2 cellular contexts compared by ENCODE assay signal in the genomic region with DNA sequence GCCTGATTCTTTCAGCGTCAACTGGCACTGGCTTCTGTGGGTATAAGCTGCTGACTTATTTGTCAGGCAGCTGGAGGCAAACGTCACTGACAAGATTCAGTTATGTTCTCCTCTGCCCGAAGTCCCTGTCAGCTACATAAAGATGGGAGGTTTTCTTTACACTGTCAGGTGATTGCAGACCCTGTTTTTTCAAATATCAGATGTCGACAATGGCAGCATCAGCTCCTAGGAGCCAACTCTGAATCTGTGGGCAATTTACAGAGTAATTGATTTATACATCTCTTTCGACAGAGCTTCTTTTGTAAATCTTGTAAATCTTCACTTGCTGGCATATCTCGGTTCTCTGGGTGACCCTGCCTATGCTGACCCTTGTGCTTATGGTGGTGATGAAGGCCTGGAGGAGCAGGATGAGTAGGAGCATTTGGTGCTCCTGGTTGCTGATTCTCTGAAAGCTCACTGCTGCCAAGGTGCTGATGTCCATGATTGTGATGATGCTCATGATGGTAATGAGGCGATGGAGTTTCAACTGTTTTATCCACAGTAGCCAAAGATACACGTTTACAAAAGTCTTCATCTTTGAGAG.
A peak's percentile ranks its signal among the peaks of the same experiment; 100 is the strongest.
TF ChIP-seq lines count a peak whose summit lies in the region.

No MANE protein-coding gene starts in this region.

TF ChIP-seq in HepG2, 621 proteins besides CTCF, POLR2A, EP300 and RAD21 (continues in another document):
- TF ChIP-seq SATB2 (CRISPR knock-in tag; IDR thresholded peaks at IDR 0.05) (0 out of 2 replicates have a peak, but pooled peaks have one; percentile 15), PAF1 (CRISPR knock-in tag; IDR thresholded peaks at IDR 0.05) (peak; percentile 95), RFXANK (CRISPR knock-in tag; IDR thresholded peaks at IDR 0.05) (no peak), SAFB2 (CRISPR knock-in tag; IDR thresholded peaks at IDR 0.05; ENCODE audit: borderline replicate concordance, low read depth) (peak; percentile 90), RFXAP (CRISPR knock-in tag; IDR thresholded peaks at IDR 0.05; ENCODE audit: borderline replicate concordance) (0 out of 2 replicates have a peak, but pooled peaks have one; percentile 22), POLR2G (IDR thresholded peaks at IDR 0.05; ENCODE audit: low read depth, low read length) (peak; percentile 66; the same call in 1 of the 2 replicates), PHF5A (CRISPR knock-in tag; IDR thresholded peaks at IDR 0.05; ENCODE audit: low read depth, unreplicated experiment) (peak; percentile 2), SMYD3 (CRISPR knock-in tag; IDR thresholded peaks at IDR 0.05) (0 out of 2 replicates have a peak, but pooled peaks have one; percentile 69), RBM22 (optimal IDR thresholded peaks at IDR 0.05; ENCODE audit: low read length) (peak; percentile 97), WIZ (CRISPR knock-in tag; IDR thresholded peaks at IDR 0.05) (0 out of 2 replicates have a peak, but pooled peaks have one; percentile 31), KLF15 (CRISPR knock-in tag; IDR thresholded peaks at IDR 0.05; ENCODE audit: borderline replicate concordance) (peak; percentile 63; the same call in 1 of the 2 replicates), ZNF816 (CRISPR knock-in tag; IDR thresholded peaks at IDR 0.05; ENCODE audit: borderline replicate concordance) (peak; percentile 66; the same call in 1 of the 2 replicates), POLR2AphosphoS5 (IDR thresholded peaks at IDR 0.05; ENCODE audit: low read depth, low read length) (peak; percentile 72), NKX3-1 (CRISPR knock-in tag; IDR thresholded peaks at IDR 0.05) (0 out of 2 replicates have a peak, but pooled peaks have one; percentile 28), MED1 (CRISPR knock-in tag; IDR thresholded peaks at IDR 0.05) (peak; percentile 49; the same call in 1 of the 2 replicates), HOXA9 (CRISPR knock-in tag; IDR thresholded peaks at IDR 0.05; ENCODE audit: borderline replicate concordance) (0 out of 2 replicates have a peak, but pooled peaks have one; percentile 58), POLR2AphosphoS2 (IDR thresholded peaks at IDR 0.05; ENCODE audit: low read depth, low read length) (peak; percentile 44; the same call in 1 of the 2 replicates), ZFP37 (CRISPR knock-in tag; IDR thresholded peaks at IDR 0.05; ENCODE audit: borderline replicate concordance) (peak; percentile 66; the same call in 1 of the 2 replicates), ZNF878 (CRISPR knock-in tag; IDR thresholded peaks at IDR 0.05) (peak; percentile 56; the same call in 1 of the 2 replicates)
- TF ChIP-seq, protein P1, sequence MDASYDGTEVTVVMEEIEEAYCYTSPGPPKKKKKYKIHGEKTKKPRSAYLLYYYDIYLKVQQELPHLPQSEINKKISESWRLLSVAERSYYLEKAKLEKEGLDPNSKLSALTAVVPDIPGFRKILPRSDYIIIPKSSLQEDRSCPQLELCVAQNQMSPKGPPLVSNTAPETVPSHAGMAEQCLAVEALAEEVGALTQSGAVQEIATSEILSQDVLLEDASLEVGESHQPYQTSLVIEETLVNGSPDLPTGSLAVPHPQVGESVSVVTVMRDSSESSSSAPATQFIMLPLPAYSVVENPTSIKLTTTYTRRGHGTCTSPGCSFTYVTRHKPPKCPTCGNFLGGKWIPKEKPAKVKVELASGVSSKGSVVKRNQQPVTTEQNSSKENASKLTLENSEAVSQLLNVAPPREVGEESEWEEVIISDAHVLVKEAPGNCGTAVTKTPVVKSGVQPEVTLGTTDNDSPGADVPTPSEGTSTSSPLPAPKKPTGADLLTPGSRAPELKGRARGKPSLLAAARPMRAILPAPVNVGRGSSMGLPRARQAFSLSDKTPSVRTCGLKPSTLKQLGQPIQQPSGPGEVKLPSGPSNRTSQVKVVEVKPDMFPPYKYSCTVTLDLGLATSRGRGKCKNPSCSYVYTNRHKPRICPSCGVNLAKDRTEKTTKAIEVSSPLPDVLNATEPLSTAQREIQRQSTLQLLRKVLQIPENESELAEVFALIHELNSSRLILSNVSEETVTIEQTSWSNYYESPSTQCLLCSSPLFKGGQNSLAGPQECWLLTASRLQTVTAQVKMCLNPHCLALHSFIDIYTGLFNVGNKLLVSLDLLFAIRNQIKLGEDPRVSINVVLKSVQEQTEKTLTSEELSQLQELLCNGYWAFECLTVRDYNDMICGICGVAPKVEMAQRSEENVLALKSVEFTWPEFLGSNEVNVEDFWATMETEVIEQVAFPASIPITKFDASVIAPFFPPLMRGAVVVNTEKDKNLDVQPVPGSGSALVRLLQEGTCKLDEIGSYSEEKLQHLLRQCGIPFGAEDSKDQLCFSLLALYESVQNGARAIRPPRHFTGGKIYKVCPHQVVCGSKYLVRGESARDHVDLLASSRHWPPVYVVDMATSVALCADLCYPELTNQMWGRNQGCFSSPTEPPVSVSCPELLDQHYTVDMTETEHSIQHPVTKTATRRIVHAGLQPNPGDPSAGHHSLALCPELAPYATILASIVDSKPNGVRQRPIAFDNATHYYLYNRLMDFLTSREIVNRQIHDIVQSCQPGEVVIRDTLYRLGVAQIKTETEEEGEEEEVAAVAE (CRISPR knock-in tag; IDR thresholded peaks at IDR 0.05; ENCODE audit: borderline replicate concordance) = no peak
- TF ChIP-seq, protein P2, sequence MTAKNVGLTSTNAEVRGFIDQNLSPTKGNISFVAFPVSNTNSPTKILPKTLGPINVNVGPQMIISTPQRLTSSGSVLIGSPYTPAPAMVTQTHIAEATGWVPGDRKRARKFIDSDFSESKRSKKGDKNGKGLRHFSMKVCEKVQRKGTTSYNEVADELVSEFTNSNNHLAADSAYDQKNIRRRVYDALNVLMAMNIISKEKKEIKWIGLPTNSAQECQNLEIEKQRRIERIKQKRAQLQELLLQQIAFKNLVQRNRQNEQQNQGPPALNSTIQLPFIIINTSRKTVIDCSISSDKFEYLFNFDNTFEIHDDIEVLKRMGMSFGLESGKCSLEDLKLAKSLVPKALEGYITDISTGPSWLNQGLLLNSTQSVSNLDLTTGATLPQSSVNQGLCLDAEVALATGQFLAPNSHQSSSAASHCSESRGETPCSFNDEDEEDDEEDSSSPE (CRISPR knock-in tag; IDR thresholded peaks at IDR 0.05) = no peak
- TF ChIP-seq, protein P3, sequence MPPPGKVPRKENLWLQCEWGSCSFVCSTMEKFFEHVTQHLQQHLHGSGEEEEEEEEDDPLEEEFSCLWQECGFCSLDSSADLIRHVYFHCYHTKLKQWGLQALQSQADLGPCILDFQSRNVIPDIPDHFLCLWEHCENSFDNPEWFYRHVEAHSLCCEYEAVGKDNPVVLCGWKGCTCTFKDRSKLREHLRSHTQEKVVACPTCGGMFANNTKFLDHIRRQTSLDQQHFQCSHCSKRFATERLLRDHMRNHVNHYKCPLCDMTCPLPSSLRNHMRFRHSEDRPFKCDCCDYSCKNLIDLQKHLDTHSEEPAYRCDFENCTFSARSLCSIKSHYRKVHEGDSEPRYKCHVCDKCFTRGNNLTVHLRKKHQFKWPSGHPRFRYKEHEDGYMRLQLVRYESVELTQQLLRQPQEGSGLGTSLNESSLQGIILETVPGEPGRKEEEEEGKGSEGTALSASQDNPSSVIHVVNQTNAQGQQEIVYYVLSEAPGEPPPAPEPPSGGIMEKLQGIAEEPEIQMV (CRISPR knock-in tag; IDR thresholded peaks at IDR 0.05; ENCODE audit: low read depth) = no peak

TF ChIP-seq in neural cell, 6 proteins besides CTCF, POLR2A, EP300 and RAD21:
- TF ChIP-seq TAF1 (IDR thresholded peaks at IDR 0.05; ENCODE audit: low read depth) = no peak
- TF ChIP-seq SMC3 (conservative IDR thresholded peaks at IDR 0.05; ENCODE audit: poor library complexity) = no peak
- no peak for TF ChIP-seq MXI1 (conservative IDR thresholded peaks at IDR 0.05; ENCODE audit: poor library complexity, severe bottlenecking)
- TF ChIP-seq EZH2 (IDR thresholded peaks at IDR 0.05; ENCODE audit: borderline replicate concordance, insufficient read depth, low read length, poor library complexity, severe bottlenecking) = no peak
- TF ChIP-seq, protein P4, sequence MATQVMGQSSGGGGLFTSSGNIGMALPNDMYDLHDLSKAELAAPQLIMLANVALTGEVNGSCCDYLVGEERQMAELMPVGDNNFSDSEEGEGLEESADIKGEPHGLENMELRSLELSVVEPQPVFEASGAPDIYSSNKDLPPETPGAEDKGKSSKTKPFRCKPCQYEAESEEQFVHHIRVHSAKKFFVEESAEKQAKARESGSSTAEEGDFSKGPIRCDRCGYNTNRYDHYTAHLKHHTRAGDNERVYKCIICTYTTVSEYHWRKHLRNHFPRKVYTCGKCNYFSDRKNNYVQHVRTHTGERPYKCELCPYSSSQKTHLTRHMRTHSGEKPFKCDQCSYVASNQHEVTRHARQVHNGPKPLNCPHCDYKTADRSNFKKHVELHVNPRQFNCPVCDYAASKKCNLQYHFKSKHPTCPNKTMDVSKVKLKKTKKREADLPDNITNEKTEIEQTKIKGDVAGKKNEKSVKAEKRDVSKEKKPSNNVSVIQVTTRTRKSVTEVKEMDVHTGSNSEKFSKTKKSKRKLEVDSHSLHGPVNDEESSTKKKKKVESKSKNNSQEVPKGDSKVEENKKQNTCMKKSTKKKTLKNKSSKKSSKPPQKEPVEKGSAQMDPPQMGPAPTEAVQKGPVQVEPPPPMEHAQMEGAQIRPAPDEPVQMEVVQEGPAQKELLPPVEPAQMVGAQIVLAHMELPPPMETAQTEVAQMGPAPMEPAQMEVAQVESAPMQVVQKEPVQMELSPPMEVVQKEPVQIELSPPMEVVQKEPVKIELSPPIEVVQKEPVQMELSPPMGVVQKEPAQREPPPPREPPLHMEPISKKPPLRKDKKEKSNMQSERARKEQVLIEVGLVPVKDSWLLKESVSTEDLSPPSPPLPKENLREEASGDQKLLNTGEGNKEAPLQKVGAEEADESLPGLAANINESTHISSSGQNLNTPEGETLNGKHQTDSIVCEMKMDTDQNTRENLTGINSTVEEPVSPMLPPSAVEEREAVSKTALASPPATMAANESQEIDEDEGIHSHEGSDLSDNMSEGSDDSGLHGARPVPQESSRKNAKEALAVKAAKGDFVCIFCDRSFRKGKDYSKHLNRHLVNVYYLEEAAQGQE (IDR thresholded peaks at IDR 0.05; ENCODE audit: borderline replicate concordance) = no peak
- TF ChIP-seq POLR2AphosphoS5 (IDR thresholded peaks at IDR 0.05) = no peak
